In the genomic region with DNA sequence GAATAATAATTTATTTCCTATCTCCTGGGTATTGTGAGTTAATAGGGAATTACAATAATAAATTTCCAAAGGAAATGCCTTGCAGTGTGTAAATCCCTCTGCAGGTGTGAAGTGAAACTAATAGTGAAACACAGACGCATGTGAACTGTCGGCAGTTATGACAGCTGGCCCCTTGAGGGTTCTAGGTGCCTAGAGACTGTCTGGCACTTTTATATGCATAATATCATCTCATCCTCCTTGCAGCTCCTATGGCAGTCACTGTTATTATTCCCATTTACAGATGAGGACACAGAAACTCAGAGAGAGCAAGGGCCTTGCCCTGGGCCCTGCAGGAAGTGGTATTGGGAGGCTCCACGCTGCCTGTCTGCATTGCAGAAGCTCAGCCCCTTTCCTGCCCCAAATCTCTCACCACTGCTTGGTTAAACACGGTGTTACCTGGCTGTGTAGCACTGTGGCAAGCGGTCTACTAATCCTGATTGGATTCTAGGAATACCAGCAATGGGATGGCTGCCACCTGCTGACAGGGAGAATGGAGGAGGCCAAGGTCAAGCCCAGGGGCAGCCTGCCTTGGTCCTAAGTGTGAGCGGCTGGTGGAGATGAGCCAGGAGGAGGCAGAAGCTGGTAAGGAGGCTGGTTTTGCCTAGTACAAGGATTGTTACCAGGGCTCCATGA, we compare ENCODE assay signal across 10 cellular contexts. TPM values are rescaled to one million over a fixed set of nuclear protein-coding genes. Genes with fewer than 3 reads are reported as not detected.
DNase-seq lines count a peak whose midpoint lies in the region; ATAC-seq lines count a peak whose summit lies in the region.
"Had no signal": no experiment of that assay in that cellular context is flagged by ENCODE, and none has a peak within 500 bp of the region (broad histone marks: within the 10 kb centered on the region; RNA-seq: fewer than 3 reads in every experiment).

No MANE protein-coding gene starts in this region.

- CTCF ChIA-PET in T-cell (lab: Charles Lee): interaction anchor here (0.6 to 2.7 kb wide), 6 partner anchors 12 to 32 kb away, joined by 3 to 14 read pairs (median 5); a partner anchor contains a TSS

- H3K27ac Mint-ChIP-seq in T-cell: peak overlapping the region; percentile 98 to 99

- peaks cover 21% of the 10 kb centered on the region for H3K36me3 Mint-ChIP-seq in T-cell
- H3K36me3 Mint-ChIP-seq: brain had no signal

- H3K4me1 Mint-ChIP-seq in T-cell: peaks cover 54 to 70% (median 65%) of the 10 kb centered on the region in 3 donors

- POLR2A ChIA-PET in T-cell (lab: Charles Lee): interaction anchor here in 1 of 2 donors (0.8 kb wide), 1 partner anchor 12 kb away, joined by 3 read pairs; no protein-coding TSS in a partner anchor

- no peaks in the 10 kb centered on the region for H3K27me3 ChIP-seq in effector memory CD4-positive, alpha-beta T cell (replicated peaks; ENCODE audit: control insufficient read depth, insufficient read depth, low read length, poor library complexity, severe bottlenecking)

- peak; percentile 63 for ATAC-seq in GM21619 (IDR thresholded peaks at IDR 0.05; ENCODE audit: unreplicated experiment)
- ATAC-seq in T-cell (replicated peaks in 1 of 4): peak; percentile 97 to 99 (median 98)
- ATAC-seq in HG03039 (IDR thresholded peaks at IDR 0.05; ENCODE audit: unreplicated experiment): no peak
- ATAC-seq: K562 had no signal

- peaks cover 3% of the 10 kb centered on the region for H3K36me3 ChIP-seq in effector memory CD4-positive, alpha-beta T cell (ENCODE audit: control insufficient read depth, insufficient read depth, low read length)

- peak overlapping the region; percentile 94 to 97 (median 94) for H3K4me3 Mint-ChIP-seq in T-cell
- H3K4me3 Mint-ChIP-seq: brain had no signal

- no peaks in the 10 kb centered on the region for H3K27me3 Mint-ChIP-seq in T-cell

- H3K9me3 ChIP-seq in effector memory CD4-positive, alpha-beta T cell (ENCODE audit: control insufficient read depth, low read length): no peaks in the 10 kb centered on the region

- H3K4me1 ChIP-seq in effector memory CD4-positive, alpha-beta T cell (ENCODE audit: control insufficient read depth, insufficient read depth, low read length, poor library complexity, severe bottlenecking): peaks cover 22% of the 10 kb centered on the region

- DNase-seq in CD1c-positive myeloid dendritic cell (ENCODE audit: extremely low spot score) (peak; percentile 7), T-cell (peak; percentile 29 to 72 (median 54)), NCI-H1930 (lab: John Stamatoyannopoulos, UW) (no peak), Ammon's horn (ENCODE audit: low spot score) (no peak), NCI-H1417 treated with DMSO at 0.1 percent for 48 hours (lab: John Stamatoyannopoulos, UW) (no peak)
- DNase-seq in effector memory CD4-positive, alpha-beta T cell: peak; percentile 21 to 34 (median 33)

- peak overlapping the region; percentile 65 for H3K4me3 ChIP-seq in effector memory CD4-positive, alpha-beta T cell (ENCODE audit: insufficient read depth, low read depth, low read length, poor library complexity, severe bottlenecking)
- H3K4me3 ChIP-seq: K562 had no signal

- peaks cover 0 to 4% (median 2%) of the 10 kb centered on the region in 3 donors for H3K9me3 Mint-ChIP-seq in T-cell
- H3K9me3 Mint-ChIP-seq: brain had no signal

- H3K27ac ChIP-seq in effector memory CD4-positive, alpha-beta T cell (ENCODE audit: insufficient read depth, low read length, poor library complexity, severe bottlenecking): peak overlapping the region; percentile 72

RNA-seq across cellular contexts. Expression of a gene that starts 32.8 kb away (rescaled TPM):
- 1 to 10 TPM; 3.3 to 6.9 (median 4.5) TPM for total RNA-seq in T-cell

Comparison
In these comparisons a context has a peak if more than half of its experiments do, and no peak if none do; other contexts are left out.
1. DNase-seq: peak in CD1c-positive myeloid dendritic cell (single experiment), T-cell (34 of 34) and effector memory CD4-positive, alpha-beta T cell (3 of 3); none in NCI-H1930 (0 of 2), Ammon's horn (single experiment) and NCI-H1417 treated with DMSO at 0.1 percent for 48 hours (single experiment).